26 cellular contexts compared by ENCODE assay signal in genomic region chr3:197577366-197578074, GRCh38.
"Had no signal": no experiment of that assay in that cellular context is flagged by ENCODE, and none has a peak within 500 bp of the region (broad histone marks: within the 10 kb centered on the region; RNA-seq: fewer than 3 reads in every experiment).

No MANE protein-coding gene starts in this region.

- H3K27ac ChIP-seq: dorsolateral prefrontal cortex, gastrocnemius medialis, heart left ventricle, hepatocyte, left lung, pancreas, right lobe of liver, thoracic aorta, tibial nerve, upper lobe of left lung had no signal

- FAIRE-seq: colon, islet of Langerhans, pancreas, small intestine, urothelium cell line had no signal

- H3K36me3 ChIP-seq: heart left ventricle, left lung, pancreas, right lobe of liver, thoracic aorta had no signal

- H3K9me3 ChIP-seq: gastrocnemius medialis, pancreas, right lobe of liver, thoracic aorta, upper lobe of left lung had no signal

- H3K4me2 ChIP-seq: hepatocyte had no signal

- DNase-seq: dorsolateral prefrontal cortex; effector CD4-positive, alpha-beta T cell; endodermal cell; gastrocnemius medialis; heart left ventricle; left cardiac atrium; left lung; mesenchymal stem cell; midbrain; naive thymus-derived CD8-positive, alpha-beta T cell; nephron progenitor cell; occipital lobe; pancreas; retina; right lobe of liver; small intestine; stimulated activated CD4-positive, alpha-beta T cell treated with anti-CD3 and anti-CD28 coated beads, Interleukin-15, amount 100 ng/mL, for 24 hours; stimulated activated CD4-positive, alpha-beta T cell treated with anti-CD3 and anti-CD28 coated beads, Interleukin-2, amount 100 ng/mL, for 48 hours; stimulated activated naive B cell treated with anti-CD40 and anti-IgM and Interleukin-4, amounts not matched to agents 10 μg/mL and 1 μg/mL and 100 μg/mL, for 72 hours; upper lobe of left lung had no signal

- H3K79me2 ChIP-seq: hepatocyte had no signal

- H2AFZ ChIP-seq: hepatocyte had no signal

- ATAC-seq: gastrocnemius medialis; heart left ventricle; left cardiac atrium; left lung; naive thymus-derived CD8-positive, alpha-beta T cell; pancreas; right lobe of liver; stimulated activated naive B cell treated with anti-CD40 and anti-IgM and Interleukin-4, amounts not matched to agents 10 μg/mL and 1 μg/mL and 100 μg/mL, for 72 hours had no signal

- H3K27me3 ChIP-seq: dorsolateral prefrontal cortex, gastrocnemius medialis, hepatocyte, left lung, pancreas, right lobe of liver, tibial nerve, upper lobe of left lung had no signal

- H3K4me1 ChIP-seq: gastrocnemius medialis, heart left ventricle, left lung, pancreas, tibial nerve, upper lobe of left lung had no signal

- H3K4me3 ChIP-seq: dorsolateral prefrontal cortex, gastrocnemius medialis, heart left ventricle, hepatocyte, left lung, pancreas, right lobe of liver, thoracic aorta, tibial nerve, upper lobe of left lung had no signal
